28 cellular contexts compared by ENCODE assay signal in genomic region chr2:3611136-3611535, GRCh38. TPM values are rescaled to one million over a fixed set of nuclear protein-coding genes. Genes with fewer than 3 reads are reported as not detected.
DNase-seq lines count a peak whose midpoint lies in the region; ATAC-seq and TF ChIP-seq lines count a peak whose summit lies in the region.
"Had no signal": no experiment of that assay in that cellular context is flagged by ENCODE, and none has a peak within 500 bp of the region (broad histone marks: within the 10 kb centered on the region; RNA-seq: fewer than 3 reads in every experiment).

No MANE protein-coding gene starts in this region.

- POLR2A ChIA-PET in PC-3 (lab: Charles Lee; ENCODE audit: unreplicated experiment): no interaction called here

- no peaks in the 10 kb centered on the region for H3K9me2 ChIP-seq in PC-3 (replicated peaks; ENCODE audit: low read length)

- no peak overlapping the region for H3K9ac ChIP-seq in PC-3 (ENCODE audit: low read length)

- H3K36me3 ChIP-seq in PC-3 (ENCODE audit: low read depth, low read length): no peaks in the 10 kb centered on the region
- H3K36me3 ChIP-seq: adrenal gland, upper lobe of left lung had no signal

- CTCF ChIA-PET in PC-3 (lab: Charles Lee): no interaction called here

- no peaks in the 10 kb centered on the region for H3K9me3 ChIP-seq in PC-3 (ENCODE audit: low read length)
- H3K9me3 ChIP-seq: adrenal gland had no signal

- H3K4me2 ChIP-seq in PC-3 (ENCODE audit: low read length): no peak overlapping the region

- no peak overlapping the region for H3K4me3 ChIP-seq in PC-3 (ENCODE audit: low read length)
- H3K4me3 ChIP-seq: adrenal gland, lung, upper lobe of left lung had no signal

- H2AFZ ChIP-seq in PC-3 (ENCODE audit: low read length): no peak overlapping the region

- ATAC-seq in left lobe of liver (no peak), sciatic nerve (peak; percentile 58), GM21737 (IDR thresholded peaks at IDR 0.05; ENCODE audit: unreplicated experiment) (no peak), PC-3 (no peak)
- ATAC-seq: SK-N-SH treated with all-trans-retinoic acid at 6 μM for 48 hours had no signal

- no peak for TF ChIP-seq CTCF in PC-3 (conservative IDR thresholded peaks at IDR 0.05; ENCODE audit: low read depth, low read length)

- H4K20me1 ChIP-seq in PC-3 (ENCODE audit: low read length): no peaks in the 10 kb centered on the region

- H3K27me3 ChIP-seq in PC-3 (ENCODE audit: low read length): no peaks in the 10 kb centered on the region
- H3K27me3 ChIP-seq: adrenal gland, upper lobe of left lung had no signal

- no peaks in the 10 kb centered on the region for H3F3A ChIP-seq in PC-3 (ENCODE audit: low read length, unreplicated experiment)

- no peak overlapping the region for H3K27ac ChIP-seq in PC-3 (ENCODE audit: low read length)
- H3K27ac ChIP-seq: adrenal gland, HL-60, upper lobe of left lung, VCaP had no signal

- DNase-seq in activated CD8-positive, alpha-beta memory T cell treated with anti-CD3 and anti-CD28 coated beads for 24 hours: peak; percentile 17
- DNase-seq in activated CD8-positive, alpha-beta memory T cell treated with anti-CD3 and anti-CD28 coated beads, Interleukin-2, amount 50 U/mL, for 4 hours: no peak
- DNase-seq in astrocyte of the hippocampus (ENCODE audit: low read depth, low spot score) (peak; percentile 17), left lobe of liver (ENCODE audit: low spot score) (peak; percentile 30), sciatic nerve (ENCODE audit: low spot score) (peak; percentile 49), anterior cingulate cortex (lab: John Stamatoyannopoulos, UW) (no peak), PC-3 (no peak)
- DNase-seq: 8988T; activated CD4-positive, alpha-beta T cell treated with anti-CD3 and anti-CD28 coated beads, Interleukin-2, amount 10 ng/mL, durations not matched to agents 7 days and 5 days; activated gamma-delta T cell; DMS79; foreskin fibroblast; hippocampal formation; NCI-H1092; NCI-H2029 treated with DMSO at 0.1 percent for 48 hours; NCI-H446; NK-92 treated with Interleukin-12 subunit alpha and Interleukin-12 subunit beta, amount 100 ng/mL, for 24 hours; RPMI8226 had no signal

- intact Hi-C loops in sciatic nerve (cut with DNase I): no loop called here
- intact Hi-C loops in PC-3 (cut with micrococcal nuclease): no loop called here

- H3K4me1 ChIP-seq in PC-3 (ENCODE audit: insufficient read depth, low read length): no peaks in the 10 kb centered on the region
- H3K4me1 ChIP-seq: adrenal gland, upper lobe of left lung had no signal

- no peaks in the 10 kb centered on the region for H3K79me2 ChIP-seq in PC-3 (ENCODE audit: low read length)

- no TSS peak for BruUV-seq in PC-3 (replicated peaks; lab: Mats Ljungman, UMichigan)

RNA-seq across cellular contexts. Expression of gene COLEC11, which starts 16.2 kb away (rescaled TPM):
- 40.1 TPM for total RNA-seq in left lobe of liver
- total RNA-seq in sciatic nerve: 1.1 TPM
- total RNA-seq in PC-3 (2014; rRNA removed): 0.44 TPM in 1 of 2 replicates, not detected in the other

RNA-seq across cellular contexts. Expression of gene RPS7, which starts 36.1 kb away (rescaled TPM):
- total RNA-seq in left lobe of liver (388 TPM), sciatic nerve (852 TPM), PC-3 (2014; rRNA removed) (1,408 and 1,694 TPM in 2 replicates)

RNA-seq across cellular contexts. Expression of gene ALLC, which starts 46.9 kb away (rescaled TPM):
- total RNA-seq in left lobe of liver (0.20 TPM), sciatic nerve (7.6 TPM), PC-3 (2014; rRNA removed) (not detected in 2 replicates)
- total RNA-seq: activated CD4-positive, alpha-beta T cell treated with anti-CD3 and anti-CD28 coated beads, Interleukin-2, amount 10 ng/mL, durations not matched to agents 7 days and 5 days; dermis microvascular lymphatic vessel endothelial cell; epithelial cell of proximal tubule; lung; T-helper 2 cell treated with Interferon-gamma antibody and Interleukin-4, amounts not matched to agents 100 ng/mL and 5 ng/mL, for 36 hours; upper lobe of left lung had no signal

RNA-seq across cellular contexts. Expression of gene RNASEH1, which starts 53.0 kb away (rescaled TPM):
- 9.5 TPM for total RNA-seq in left lobe of liver
- total RNA-seq in sciatic nerve: 19.0 TPM
- total RNA-seq in PC-3 (2014; rRNA removed): 44.5 and 51.1 TPM in 2 replicates

Comparison
In these comparisons a context has a peak if more than half of its experiments do, and no peak if none do; other contexts are left out.
1. DNase-seq: peak in activated CD8-positive, alpha-beta memory T cell treated with anti-CD3 and anti-CD28 coated beads for 24 hours (single experiment), astrocyte of the hippocampus (single experiment), left lobe of liver (single experiment) and sciatic nerve (single experiment); none in activated CD8-positive, alpha-beta memory T cell treated with anti-CD3 and anti-CD28 coated beads, Interleukin-2, amount 50 U/mL, for 4 hours (single experiment), anterior cingulate cortex (0 of 58) and PC-3 (single experiment).
2. RNA of gene COLEC11, which starts 16.2 kb away (total RNA-seq): 40.1 TPM in left lobe of liver (single experiment); 1.1 TPM in sciatic nerve (single experiment) and 0.44 TPM in PC-3; every median in the first group is over 10 times any median in the second.